Comparison of ENCODE assay signal across 13 cellular contexts in the genomic region with DNA sequence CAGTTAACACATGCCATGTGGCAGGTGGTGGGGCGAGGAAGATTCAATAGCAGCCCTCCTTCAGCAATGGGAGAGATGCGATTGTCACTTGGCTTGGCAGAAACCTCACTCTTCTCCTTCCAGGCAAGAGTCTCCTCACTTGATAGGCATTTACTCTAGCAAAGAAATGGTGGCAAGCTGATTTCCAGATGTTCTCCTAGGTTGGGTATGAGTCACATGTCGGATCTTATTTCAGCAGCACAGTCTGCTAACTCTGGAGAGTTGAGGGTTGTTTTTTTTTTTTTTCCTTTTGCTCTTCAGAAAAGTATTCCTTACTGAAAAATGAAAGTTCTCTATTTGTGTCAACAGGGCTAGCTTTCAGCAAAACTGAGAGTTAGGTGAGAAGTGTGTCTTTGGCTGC.
DNase-seq lines count a peak whose midpoint lies in the region; ATAC-seq and TF ChIP-seq lines count a peak whose summit lies in the region.
"Had no signal": no experiment of that assay in that cellular context is flagged by ENCODE, and none has a peak within 500 bp of the region (broad histone marks: within the 10 kb centered on the region; RNA-seq: fewer than 3 reads in every experiment).

No MANE protein-coding gene starts in this region.

- CTCF ChIA-PET in activated CD4-positive, alpha-beta T cell treated with anti-CD3 and anti-CD28 coated beads, Interleukin-2, amount 10 ng/mL, durations not matched to agents 7 days and 5 days (lab: Charles Lee): no interaction called here

- peak; percentile 48 for ATAC-seq in omental fat pad (ENCODE audit: low FRiP score)
- ATAC-seq: activated CD4-positive, alpha-beta T cell treated with anti-CD3 and anti-CD28 coated beads for 36 hours; activated T-cell treated with anti-CD3 and anti-CD28 coated beads, Interleukin-2, amount 50 U/mL, for 72 hours had no signal

- no peak overlapping the region for H3K27ac Mint-ChIP-seq in activated CD4-positive, alpha-beta T cell treated with anti-CD3 and anti-CD28 coated beads, Interleukin-2, amount 10 ng/mL, durations not matched to agents 7 days and 5 days
- H3K27ac Mint-ChIP-seq: activated CD4-positive, alpha-beta T cell treated with anti-CD3 and anti-CD28 coated beads for 36 hours; activated T-cell treated with anti-CD3 and anti-CD28 coated beads, Interleukin-2, amount 50 U/mL, for 72 hours had no signal

- H3K9me3 Mint-ChIP-seq in activated CD4-positive, alpha-beta T cell treated with anti-CD3 and anti-CD28 coated beads, Interleukin-2, amount 10 ng/mL, durations not matched to agents 7 days and 5 days: no peaks in the 10 kb centered on the region
- H3K9me3 Mint-ChIP-seq: activated T-cell treated with anti-CD3 and anti-CD28 coated beads, Interleukin-2, amount 50 U/mL, for 72 hours had no signal

- no peak overlapping the region for H3K4me3 Mint-ChIP-seq in activated CD4-positive, alpha-beta T cell treated with anti-CD3 and anti-CD28 coated beads, Interleukin-2, amount 10 ng/mL, durations not matched to agents 7 days and 5 days
- H3K4me3 Mint-ChIP-seq: activated CD4-positive, alpha-beta T cell treated with anti-CD3 and anti-CD28 coated beads for 36 hours; activated T-cell treated with anti-CD3 and anti-CD28 coated beads, Interleukin-2, amount 50 U/mL, for 72 hours had no signal

- TF ChIP-seq CTCF in epithelial cell of esophagus (IDR thresholded peaks at IDR 0.05; ENCODE audit: insufficient read depth, low read depth, low read length, missing control alignments) (no peak), omental fat pad (IDR thresholded peaks at IDR 0.05) (no peak)

- no peaks in the 10 kb centered on the region for H3K27me3 Mint-ChIP-seq in activated CD4-positive, alpha-beta T cell treated with anti-CD3 and anti-CD28 coated beads, Interleukin-2, amount 10 ng/mL, durations not matched to agents 7 days and 5 days
- H3K27me3 Mint-ChIP-seq: activated CD4-positive, alpha-beta T cell treated with anti-CD3 and anti-CD28 coated beads for 36 hours had no signal

- DNase-seq in Daoy (ENCODE audit: low read depth) (peak; percentile 36), MV-4-11 (lab: John Stamatoyannopoulos, UW) (peak; percentile 6), epithelial cell of esophagus (ENCODE audit: low read depth) (peak; percentile 47), omental fat pad (ENCODE audit: low spot score) (no peak), NCI-H187 treated with DMSO at 0.1 percent for 48 hours (lab: John Stamatoyannopoulos, UW) (no peak), cerebellar nuclear complex (lab: John Stamatoyannopoulos, UW) (no peak)
- DNase-seq in activated CD4-positive, alpha-beta T cell treated with anti-CD3 and anti-CD28 coated beads, Interleukin-2, amount 10 ng/mL, durations not matched to agents 7 days and 5 days: no peak
- DNase-seq in activated CD4-positive, CD25-positive, alpha-beta regulatory T cell (lab: John Stamatoyannopoulos, UW): no peak
- DNase-seq: activated CD4-positive, alpha-beta T cell treated with anti-CD3 and anti-CD28 coated beads for 36 hours; activated T-cell treated with anti-CD3 and anti-CD28 coated beads, Interleukin-2, amount 50 U/mL, for 72 hours; effector CD4-positive, alpha-beta T cell; nucleus accumbens; testis had no signal

- no peaks in the 10 kb centered on the region for H3K4me1 Mint-ChIP-seq in activated CD4-positive, alpha-beta T cell treated with anti-CD3 and anti-CD28 coated beads, Interleukin-2, amount 10 ng/mL, durations not matched to agents 7 days and 5 days
- H3K4me1 Mint-ChIP-seq: activated CD4-positive, alpha-beta T cell treated with anti-CD3 and anti-CD28 coated beads for 36 hours had no signal

- H3K4me3 ChIP-seq in epithelial cell of esophagus (ENCODE audit: low read length): no peak overlapping the region
- H3K4me3 ChIP-seq: testis had no signal

- H3K36me3 Mint-ChIP-seq in activated CD4-positive, alpha-beta T cell treated with anti-CD3 and anti-CD28 coated beads, Interleukin-2, amount 10 ng/mL, durations not matched to agents 7 days and 5 days (ENCODE audit: low read depth): no peaks in the 10 kb centered on the region

- POLR2A ChIA-PET in activated CD4-positive, alpha-beta T cell treated with anti-CD3 and anti-CD28 coated beads, Interleukin-2, amount 10 ng/mL, durations not matched to agents 7 days and 5 days (lab: Charles Lee): no interaction called here

Comparison
In these comparisons a context has a peak if more than half of its experiments do, and no peak if none do; other contexts are left out.
1. DNase-seq: peak in Daoy (single experiment), MV-4-11 (single experiment) and epithelial cell of esophagus (single experiment); none in omental fat pad (single experiment), activated CD4-positive, alpha-beta T cell treated with anti-CD3 and anti-CD28 coated beads, Interleukin-2, amount 10 ng/mL, durations not matched to agents 7 days and 5 days (single experiment), NCI-H187 treated with DMSO at 0.1 percent for 48 hours (single experiment), cerebellar nuclear complex (0 of 2) and activated CD4-positive, CD25-positive, alpha-beta regulatory T cell (0 of 4).